In genomic region chrX:31099536-31100090, GRCh38 we compare ENCODE assay signal across 9 cellular contexts. TPM values are rescaled to one million over a fixed set of nuclear protein-coding genes. Genes with fewer than 3 reads are reported as not detected.
DNase-seq lines count a peak whose midpoint lies in the region; ATAC-seq and TF ChIP-seq lines count a peak whose summit lies in the region.
"Had no signal": no experiment of that assay in that cellular context is flagged by ENCODE, and none has a peak within 500 bp of the region (broad histone marks: within the 10 kb centered on the region; RNA-seq: fewer than 3 reads in every experiment).

No MANE protein-coding gene starts in this region.

- H3K9me3 Mint-ChIP-seq in memory B cell (peaks cover 3% of the 10 kb centered on the region), chondrocyte (ENCODE audit: low read depth) (peaks cover 21% of the 10 kb centered on the region)

- no peak overlapping the region for H3K27ac Mint-ChIP-seq in memory B cell
- H3K27ac Mint-ChIP-seq in chondrocyte (ENCODE audit: unreplicated experiment) = no peak overlapping the region

- H3K27me3 Mint-ChIP-seq in memory B cell (no peaks in the 10 kb centered on the region), chondrocyte (ENCODE audit: low read depth) (no peaks in the 10 kb centered on the region)

- DNase-seq in DMS 273 (lab: John Stamatoyannopoulos, UW; ENCODE audit: unreplicated experiment) (peak; percentile 21), DMS 273 treated with DMSO at 0.1 percent for 48 hours (lab: John Stamatoyannopoulos, UW) (no peak), HT1080 (ENCODE audit: low read depth) (peak; percentile 44), memory B cell (ENCODE audit: low spot score in 2 of 2) (no peak), NCI-H1930 (lab: John Stamatoyannopoulos, UW) (no peak), putamen (ENCODE audit: low spot score) (no peak), chondrocyte (ENCODE audit: low spot score) (no peak)

- TF ChIP-seq CTCF in chondrocyte (IDR thresholded peaks at IDR 0.05) = no peak

- no peaks in the 10 kb centered on the region for H3K36me3 Mint-ChIP-seq in memory B cell
- H3K36me3 Mint-ChIP-seq in chondrocyte (ENCODE audit: low read depth) = no peaks in the 10 kb centered on the region

- H3K4me3 Mint-ChIP-seq in memory B cell = no peak overlapping the region
- no peak overlapping the region for H3K4me3 Mint-ChIP-seq in chondrocyte (ENCODE audit: unreplicated experiment)

- ATAC-seq in GM21723 (IDR thresholded peaks at IDR 0.05; ENCODE audit: unreplicated experiment) (peak; percentile 85), memory B cell (ENCODE audit: low read depth) (peak; percentile 46)

- H3K4me1 Mint-ChIP-seq in memory B cell (no peaks in the 10 kb centered on the region), chondrocyte (ENCODE audit: low read depth) (no peaks in the 10 kb centered on the region)

RNA-seq across cellular contexts. Expression of gene FTHL17, which starts 27.8 kb away (rescaled TPM):
- total RNA-seq in HT1080 (2014; rRNA removed; shearing (Covaris generic)) = not detected in 2 replicates
- not detected in 2 replicates for polyA plus RNA-seq in HT1080 (2015; cell fraction: cytosol; rRNA removed)
- polyA plus RNA-seq in HT1080 (2015; cell fraction: nucleus; rRNA removed) = not detected in 2 replicates
- not detected in 3 replicates for total RNA-seq in chondrocyte
- total RNA-seq: lung had no signal
- polyA plus RNA-seq: lung had no signal

Comparison
In these comparisons a context has a peak if more than half of its experiments do, and no peak if none do; other contexts are left out.
1. DNase-seq: peak in DMS 273 (single experiment) and HT1080 (single experiment); none in DMS 273 treated with DMSO at 0.1 percent for 48 hours (single experiment), memory B cell (0 of 2), NCI-H1930 (0 of 2), putamen (single experiment) and chondrocyte (single experiment).